ENCODE assay signal across 25 cellular contexts in genomic region chr6:165718486-165718885, GRCh38. TPM values are rescaled to one million over a fixed set of nuclear protein-coding genes. Genes with fewer than 3 reads are reported as not detected.
DNase-seq lines count a peak whose midpoint lies in the region; ATAC-seq and TF ChIP-seq lines count a peak whose summit lies in the region.
"Had no signal": no experiment of that assay in that cellular context is flagged by ENCODE, and none has a peak within 500 bp of the region (broad histone marks: within the 10 kb centered on the region; RNA-seq: fewer than 3 reads in every experiment).

No MANE protein-coding gene starts in this region.

- H3K27me3 Mint-ChIP-seq in activated CD8-positive, alpha-beta memory T cell treated with anti-CD3 and anti-CD28 coated beads, Interleukin-2, amount 10 ng/mL, durations not matched to agents 7 days and 5 days, result peaks cover 4% of the 10 kb centered on the region
- H3K27me3 Mint-ChIP-seq: CD4-positive, alpha-beta T cell had no signal

- H3K27ac ChIP-seq in BLaER1 (no peak overlapping the region), SJSA1 (peak overlapping the region; percentile 87), fibroblast of lung (ENCODE audit: insufficient read depth, low read length) (no peak overlapping the region), right lobe of liver (no peak overlapping the region)
- H3K27ac ChIP-seq: epithelial cell of prostate, gastrocnemius medialis, lower lobe of right lung had no signal

- H3K4me2 ChIP-seq in BLaER1 (peak overlapping the region; percentile 10; the same call in 1 of the 2 replicates), fibroblast of lung (ENCODE audit: extremely low read depth, insufficient read depth, low read length) (no peak overlapping the region)

- ATAC-seq in sciatic nerve (peak; percentile 38), right lobe of liver (no peak), GM21576 (IDR thresholded peaks at IDR 0.05; ENCODE audit: unreplicated experiment) (no peak)
- no peak for ATAC-seq in activated CD8-positive, alpha-beta memory T cell treated with anti-CD3 and anti-CD28 coated beads, Interleukin-2, amount 10 ng/mL, durations not matched to agents 7 days and 5 days
- ATAC-seq: gastrocnemius medialis, lower lobe of right lung, WTC11 had no signal

- H3K4me3 Mint-ChIP-seq in activated CD8-positive, alpha-beta memory T cell treated with anti-CD3 and anti-CD28 coated beads, Interleukin-2, amount 10 ng/mL, durations not matched to agents 7 days and 5 days, result no peak overlapping the region
- H3K4me3 Mint-ChIP-seq: CD4-positive, alpha-beta T cell; WTC11 had no signal

- WGBS in right lobe of liver (ENCODE audit: insufficient coverage, low coverage, low lambda C conversion rate, missing lambda C conversion rate), result 14% methylated on average over 4 of the region's 4 CpGs

- H3K27ac Mint-ChIP-seq in activated CD8-positive, alpha-beta memory T cell treated with anti-CD3 and anti-CD28 coated beads, Interleukin-2, amount 10 ng/mL, durations not matched to agents 7 days and 5 days, result no peak overlapping the region
- H3K27ac Mint-ChIP-seq: activated T-helper 2 cell treated with anti-CD3 and anti-CD28 coated beads, Interferon-gamma antibody, Interleukin-2, Interleukin-4, amounts not matched to agents 10 μg/mL and 5 μg/mL and 100 μg/mL, durations not matched to agents 14 hours and 24 hours and 36 hours; CD4-positive, alpha-beta T cell; WTC11 had no signal

- intact Hi-C loops in sciatic nerve (cut with DNase I), result no loop called here
- intact Hi-C loops in right lobe of liver (cut with DNase I), result no loop called here

- no peaks in the 10 kb centered on the region for H3K9me3 Mint-ChIP-seq in activated CD8-positive, alpha-beta memory T cell treated with anti-CD3 and anti-CD28 coated beads, Interleukin-2, amount 10 ng/mL, durations not matched to agents 7 days and 5 days (ENCODE audit: low read depth)
- H3K9me3 Mint-ChIP-seq: activated T-helper 2 cell treated with anti-CD3 and anti-CD28 coated beads, Interferon-gamma antibody, Interleukin-2, Interleukin-4, amounts not matched to agents 10 μg/mL and 5 μg/mL and 100 μg/mL, durations not matched to agents 14 hours and 24 hours and 36 hours; CD4-positive, alpha-beta T cell; WTC11 had no signal

- H3K4me3 ChIP-seq in BLaER1, result no peak overlapping the region
- no peak overlapping the region for H3K4me3 ChIP-seq in SJSA1
- H3K4me3 ChIP-seq in fibroblast of lung (replicated peaks in 1 of 4; ENCODE audit: control extremely low read depth in 1 of 4, insufficient read depth in 1 of 4, low read depth in 3 of 4, low read length in 4 of 4), result no peak overlapping the region
- no peak overlapping the region for H3K4me3 ChIP-seq in right lobe of liver
- H3K4me3 ChIP-seq: gastrocnemius medialis, lower lobe of right lung had no signal

- H3K27me3 ChIP-seq in BLaER1, result no peaks in the 10 kb centered on the region
- no peaks in the 10 kb centered on the region for H3K27me3 ChIP-seq in SJSA1 (replicated peaks)
- H3K27me3 ChIP-seq in fibroblast of lung (ENCODE audit: control insufficient read depth, insufficient read depth, low read length), result no peaks in the 10 kb centered on the region
- no peaks in the 10 kb centered on the region for H3K27me3 ChIP-seq in right lobe of liver
- H3K27me3 ChIP-seq: gastrocnemius medialis had no signal

- H4K20me1 ChIP-seq in BLaER1 (no peaks in the 10 kb centered on the region), fibroblast of lung (ENCODE audit: control insufficient read depth, extremely low read depth, insufficient read depth, low read length) (no peaks in the 10 kb centered on the region)

- H3K36me3 Mint-ChIP-seq in activated CD8-positive, alpha-beta memory T cell treated with anti-CD3 and anti-CD28 coated beads, Interleukin-2, amount 10 ng/mL, durations not matched to agents 7 days and 5 days, result no peaks in the 10 kb centered on the region
- H3K36me3 Mint-ChIP-seq: WTC11 had no signal

- H3K4me1 ChIP-seq in BLaER1, result peaks cover 9% of the 10 kb centered on the region; the same call in 1 of the 2 replicates
- peaks cover 35% of the 10 kb centered on the region for H3K4me1 ChIP-seq in SJSA1 (replicated peaks)
- H3K4me1 ChIP-seq in fibroblast of lung (ENCODE audit: control insufficient read depth, extremely low read depth, insufficient read depth, low read length), result no peaks in the 10 kb centered on the region
- no peaks in the 10 kb centered on the region for H3K4me1 ChIP-seq in right lobe of liver
- H3K4me1 ChIP-seq: gastrocnemius medialis, lower lobe of right lung had no signal

- TF ChIP-seq CTCF in fibroblast of lung (conservative IDR thresholded peaks at IDR 0.05 in 1 of 2, IDR thresholded peaks at IDR 0.05 in 1 of 2; ENCODE audit: low read depth in 1 of 2, low read length in 2 of 2), result no peak
- no peak for TF ChIP-seq CTCF in right lobe of liver (IDR thresholded peaks at IDR 0.05)

- H3K9ac ChIP-seq in BLaER1 (no peak overlapping the region), fibroblast of lung (ENCODE audit: insufficient read depth, low read length) (no peak overlapping the region)

- no peaks in the 10 kb centered on the region for H3K79me2 ChIP-seq in fibroblast of lung (ENCODE audit: control insufficient read depth, insufficient read depth, low read length)

- CTCF ChIA-PET in activated CD8-positive, alpha-beta memory T cell treated with anti-CD3 and anti-CD28 coated beads, Interleukin-2, amount 10 ng/mL, durations not matched to agents 7 days and 5 days (lab: Charles Lee), result no interaction called here

- H3K9me3 ChIP-seq in BLaER1 (no peaks in the 10 kb centered on the region), SJSA1 (replicated peaks) (0 out of 2 replicates have a peak, but pooled peaks cover 3% of the 10 kb centered on the region), fibroblast of lung (ENCODE audit: control insufficient read depth, insufficient read depth, low read depth, low read length) (no peaks in the 10 kb centered on the region), right lobe of liver (no peaks in the 10 kb centered on the region)
- H3K9me3 ChIP-seq: gastrocnemius medialis, lower lobe of right lung had no signal

- no peaks in the 10 kb centered on the region for H3K36me3 ChIP-seq in BLaER1
- no peaks in the 10 kb centered on the region for H3K36me3 ChIP-seq in SJSA1
- H3K36me3 ChIP-seq in fibroblast of lung (ENCODE audit: control insufficient read depth, insufficient read depth, low read length), result no peaks in the 10 kb centered on the region
- no peaks in the 10 kb centered on the region for H3K36me3 ChIP-seq in right lobe of liver
- H3K36me3 ChIP-seq: gastrocnemius medialis, lower lobe of right lung had no signal

- no peak for TF ChIP-seq POLR2A in right lobe of liver (IDR thresholded peaks at IDR 0.05)

- no peak overlapping the region for H2AFZ ChIP-seq in fibroblast of lung (ENCODE audit: low read length)

- DNase-seq in SJSA1 (ENCODE audit: low read depth in 1 of 2, low spot score in 2 of 2), result peak; percentile 50 to 74
- DNase-seq in fibroblast of lung (ENCODE audit: low read depth in 2 of 2), result peak; percentile 49 to 71
- no peak for DNase-seq in sciatic nerve (ENCODE audit: low spot score)
- no peak for DNase-seq in NCI-H524 treated with DMSO at 0.1 percent for 48 hours (lab: John Stamatoyannopoulos, UW)
- DNase-seq in activated CD8-positive, alpha-beta memory T cell treated with anti-CD3 and anti-CD28 coated beads, Interleukin-2, amount 10 ng/mL, durations not matched to agents 7 days and 5 days, result no peak
- DNase-seq in right lobe of liver, result no peak
- DNase-seq: activated CD8-positive, alpha-beta memory T cell treated with anti-CD3 and anti-CD28 coated beads, Interleukin-2, amount 50 U/mL, for 4 hours; caudate nucleus; CD4-positive, alpha-beta T cell; gastrocnemius medialis; HCEC 1CT; KBM-7; lower lobe of right lung; NCI-H146; NCI-H2171 treated with DMSO at 0.1 percent for 48 hours; NCI-H526 treated with DMSO at 0.1 percent for 48 hours; occipital lobe; retina; T-helper 9 cell had no signal

- no peaks in the 10 kb centered on the region for H3K4me1 Mint-ChIP-seq in activated CD8-positive, alpha-beta memory T cell treated with anti-CD3 and anti-CD28 coated beads, Interleukin-2, amount 10 ng/mL, durations not matched to agents 7 days and 5 days
- H3K4me1 Mint-ChIP-seq: WTC11 had no signal

RNA-seq across cellular contexts. Expression of gene PDE10A, which starts 55.4 kb away (rescaled TPM):
- 1.7 and 2.4 TPM in 2 replicates for total RNA-seq in SJSA1 (2014; rRNA removed; shearing (Covaris generic))
- total RNA-seq in fibroblast of lung (under 0.01 TPM in 2 replicates), sciatic nerve (14.1 TPM), right lobe of liver (1 to 10 TPM in 1 of 6 experiments, under 1 TPM in 5; 0.48 to 1.5 (median 0.65) TPM)
- 0.18 and 0.19 TPM in 2 replicates for polyA plus RNA-seq in fibroblast of lung
- polyA plus RNA-seq in fibroblast of lung (2012), result 0.02 and 0.28 TPM in 2 replicates
- polyA minus RNA-seq in fibroblast of lung (ENCODE audit: low replicate concordance), result 1.4 TPM in 1 of 2 replicates, not detected in the other
- not detected for total RNA-seq in activated CD8-positive, alpha-beta memory T cell treated with anti-CD3 and anti-CD28 coated beads, Interleukin-2, amount 10 ng/mL, durations not matched to agents 7 days and 5 days
- total RNA-seq: activated T-helper 2 cell treated with anti-CD3 and anti-CD28 coated beads, Interferon-gamma antibody, Interleukin-2, Interleukin-4, amounts not matched to agents 10 μg/mL and 5 μg/mL and 100 μg/mL, durations not matched to agents 14 hours and 24 hours and 36 hours; CD4-positive, alpha-beta T cell had no signal
- polyA plus RNA-seq: keratinocyte had no signal

Comparison
In these comparisons a context has a peak if more than half of its experiments do, and no peak if none do; other contexts are left out.
1. DNase-seq: peak in SJSA1 (2 of 2) and fibroblast of lung (2 of 2); none in sciatic nerve (single experiment), NCI-H524 treated with DMSO at 0.1 percent for 48 hours (single experiment), activated CD8-positive, alpha-beta memory T cell treated with anti-CD3 and anti-CD28 coated beads, Interleukin-2, amount 10 ng/mL, durations not matched to agents 7 days and 5 days (single experiment) and right lobe of liver (0 of 3).